9 cellular contexts compared by ENCODE assay signal in genomic region chr9:94861589-94862241, GRCh38.
A peak's percentile ranks its signal among the peaks of the same experiment; 100 is the strongest.
DNase-seq lines count a peak whose midpoint lies in the region; ATAC-seq, FAIRE-seq and TF ChIP-seq lines count a peak whose summit lies in the region.
"Had no signal": no experiment of that assay in that cellular context is flagged by ENCODE, and none has a peak within 500 bp of the region (broad histone marks: within the 10 kb centered on the region; RNA-seq: fewer than 3 reads in every experiment).

No MANE protein-coding gene starts in this region.

- POLR2A ChIA-PET in CD4-positive, alpha-beta memory T cell (lab: Charles Lee; ENCODE audit: partially characterized antibody): interaction anchor here (0.7 to 3.4 kb wide), 5 partner anchors 9 to 135 kb away, joined by 3 to 46 read pairs (median 3); partner anchors contain the start of gene AOPEP
- POLR2A ChIA-PET in K562 (lab: Yijun Ruan, JAX): interaction anchor here (1.1 kb wide), 1 partner anchor 11 kb away, joined by 3 read pairs; no protein-coding TSS in a partner anchor

- peaks cover 0 to 5% of the 10 kb centered on the region in 2 donors for H3K36me3 Mint-ChIP-seq in CD4-positive, alpha-beta memory T cell
- no peaks in the 10 kb centered on the region for H3K36me3 Mint-ChIP-seq in natural killer cell

- 45% methylated on average over 11 of the region's 11 CpGs for WGBS in K562 (ENCODE audit: insufficient coverage, low coverage, missing lambda C conversion rate)

- no peak overlapping the region for H3K27ac ChIP-seq in CD4-positive, alpha-beta memory T cell (ENCODE audit: low read depth, low read length)
- no peak overlapping the region for H3K27ac ChIP-seq in K562 (ENCODE audit: extremely low read depth, low read depth, low read length)

- H3K4me3 Mint-ChIP-seq in CD4-positive, alpha-beta memory T cell: peak overlapping the region; percentile 32 to 90 (median 80)
- peak overlapping the region; percentile 79 for H3K4me3 Mint-ChIP-seq in natural killer cell

- no peaks in the 10 kb centered on the region for H4K20me1 ChIP-seq in K562 (replicated peaks; ENCODE audit: control insufficient read depth, insufficient read depth, low read length)

- ATAC-seq in K562 (no peak), natural killer cell (peak in 1 of 3 donors; percentile 16)

- H3K4me1 ChIP-seq in CD4-positive, alpha-beta memory T cell (ENCODE audit: insufficient read depth, low read length): peaks cover 35% of the 10 kb centered on the region
- H3K4me1 ChIP-seq in K562 (replicated peaks in 1 of 2; ENCODE audit: control insufficient read depth in 2 of 2, insufficient read depth in 2 of 2, low read length in 2 of 2): no peaks in the 10 kb centered on the region

- no peaks in the 10 kb centered on the region for H3K27me3 Mint-ChIP-seq in CD4-positive, alpha-beta memory T cell
- no peaks in the 10 kb centered on the region for H3K27me3 Mint-ChIP-seq in natural killer cell (ENCODE audit: low read depth in 2 of 2)

- no peak for FAIRE-seq in K562 (lab: Jason Lieb, UNC)
- FAIRE-seq: endometrium had no signal

- TF ChIP-seq POLR2A in K562 (conservative IDR thresholded peaks at IDR 0.05): no peak

- no peak for TF ChIP-seq EP300 in K562 (IDR thresholded peaks at IDR 0.05; ENCODE audit: low read length)

- DNase-seq in CD4-positive, alpha-beta memory T cell: peak in 1 of 5 donors; percentile 42
- peak; percentile 93 for DNase-seq in M059J (ENCODE audit: low read depth)
- no peak for DNase-seq in K562 (ENCODE audit: extremely low read depth in 1 of 4, low spot score in 3 of 4)
- DNase-seq in natural killer cell: no peak
- no peak for DNase-seq in DMS 273 (lab: John Stamatoyannopoulos, UW; ENCODE audit: unreplicated experiment)
- no peak for DNase-seq in H7
- no peak for DNase-seq in stimulated activated CD8-positive, alpha-beta memory T cell treated with anti-CD3 and anti-CD28 coated beads, Interleukin-4, amount 100 ng/mL, for 48 hours
- DNase-seq in cerebellar nuclear complex (lab: John Stamatoyannopoulos, UW): no peak

- peak overlapping the region; percentile 82 to 98 (median 94) for H3K27ac Mint-ChIP-seq in CD4-positive, alpha-beta memory T cell
- H3K27ac Mint-ChIP-seq in natural killer cell: peak overlapping the region; percentile 94 to 96

- H3K9me3 Mint-ChIP-seq in CD4-positive, alpha-beta memory T cell: peaks cover 0 to 4% (median 0%) of the 10 kb centered on the region in 8 donors
- H3K9me3 Mint-ChIP-seq in natural killer cell: no peaks in the 10 kb centered on the region

- H3K9me3 ChIP-seq in CD4-positive, alpha-beta memory T cell (ENCODE audit: control insufficient read depth in 1 of 2, low read length in 2 of 2): no peaks in the 10 kb centered on the region
- no peaks in the 10 kb centered on the region for H3K9me3 ChIP-seq in K562 (replicated peaks; ENCODE audit: control insufficient read depth, insufficient read depth, low read depth, low read length)

- CTCF ChIA-PET in CD4-positive, alpha-beta memory T cell (lab: Charles Lee; ENCODE audit: partially characterized antibody): interaction anchor here (1.3 to 1.9 kb wide), 4 partner anchors 10 to 269 kb away, joined by 3 to 6 read pairs (median 4); no protein-coding TSS in a partner anchor
- CTCF ChIA-PET in K562 (lab: Yijun Ruan, JAX; ENCODE audit: low intra/inter-chr PET ratio): no interaction called here

- TF ChIP-seq CTCF in K562 (IDR thresholded peaks at IDR 0.05 in 2 of 3, conservative IDR thresholded peaks at IDR 0.05 in 1 of 3; ENCODE audit: insufficient read depth in 2 of 3, low read depth in 1 of 3, low read length in 3 of 3) (no peak), natural killer cell (IDR thresholded peaks at IDR 0.05) (no peak)

- no peak overlapping the region for H3K9ac ChIP-seq in K562 (ENCODE audit: insufficient read depth in 1 of 2, low read depth in 2 of 2, low read length in 2 of 2)

- TF ChIP-seq RAD21 in K562 (CRISPR knock-in tag; conservative IDR thresholded peaks at IDR 0.05 in 1 of 2, IDR thresholded peaks at IDR 0.05 in 1 of 2): no peak

- in situ Hi-C loops in K562 (cut with MboI): no loop called here

- H3K36me3 ChIP-seq in CD4-positive, alpha-beta memory T cell (ENCODE audit: insufficient read depth, low read length): no peaks in the 10 kb centered on the region
- H3K36me3 ChIP-seq in K562 (ENCODE audit: control insufficient read depth, insufficient read depth, low read length) (no peaks in the 10 kb centered on the region), H7 (replicated peaks; ENCODE audit: control insufficient read depth, insufficient read depth, low read length) (no peaks in the 10 kb centered on the region)

- peak overlapping the region in 1 of 2 donors; percentile 22 for H3K4me3 ChIP-seq in CD4-positive, alpha-beta memory T cell (ENCODE audit: low read length in 2 of 2)
- H3K4me3 ChIP-seq in K562: no peak overlapping the region
- no peak overlapping the region for H3K4me3 ChIP-seq in H7 (ENCODE audit: insufficient read depth, low read depth, low read length)

- H3K9me1 ChIP-seq in K562 (ENCODE audit: control insufficient read depth, insufficient read depth, low read length): no peaks in the 10 kb centered on the region

- no peak overlapping the region for H3K4me2 ChIP-seq in K562 (ENCODE audit: insufficient read depth, low read length)

- no TSS peak for BruUV-seq in K562 (replicated peaks; lab: Mats Ljungman, UMichigan)

- no peaks in the 10 kb centered on the region for H3K27me3 ChIP-seq in CD4-positive, alpha-beta memory T cell (ENCODE audit: insufficient read depth, low read length)
- no peaks in the 10 kb centered on the region for H3K27me3 ChIP-seq in K562 (ENCODE audit: control insufficient read depth in 2 of 2, insufficient read depth in 2 of 2, low read length in 2 of 2)
- H3K27me3 ChIP-seq in H7 (ENCODE audit: control insufficient read depth, insufficient read depth, low read length): no peaks in the 10 kb centered on the region

- intact Hi-C loops in CD4-positive, alpha-beta memory T cell (cut with micrococcal nuclease): loop anchor here (1.0 to 2.0 kb wide), 2 partner anchors 10 to 135 kb away; partner anchors contain the start of gene AOPEP
- intact Hi-C loops in K562 (cut with micrococcal nuclease): no loop called here
- intact Hi-C loops in natural killer cell (cut with micrococcal nuclease): loop anchor here (1.0 to 5.0 kb wide), 5 partner anchors 10 to 1016 kb away; partner anchors contain the start of genes AOPEP and ERCC6L2

- H2AFZ ChIP-seq in K562 (ENCODE audit: low read depth, low read length): no peak overlapping the region

- no peaks in the 10 kb centered on the region for H3K79me2 ChIP-seq in K562 (ENCODE audit: control insufficient read depth, insufficient read depth, low read length)

- peaks cover 34 to 53% (median 43%) of the 10 kb centered on the region in 4 donors for H3K4me1 Mint-ChIP-seq in CD4-positive, alpha-beta memory T cell
- peaks cover 51 to 55% of the 10 kb centered on the region in 2 donors for H3K4me1 Mint-ChIP-seq in natural killer cell

TF ChIP-seq in K562, 482 proteins besides CTCF, POLR2A, EP300 and RAD21:
- TF ChIP-seq KAT2B (IDR thresholded peaks at IDR 0.05; ENCODE audit: low read depth, low read length) (no peak), CEBPG (CRISPR knock-in tag; IDR thresholded peaks at IDR 0.05) (no peak), CEBPG (tag; conservative IDR thresholded peaks at IDR 0.05 in 1 of 2, IDR thresholded peaks at IDR 0.05 in 1 of 2) (0 out of 4 replicates have a peak, but pooled peaks of 1 of the 2 experiments have one; percentile 34), POLR3A (IDR thresholded peaks at IDR 0.05; ENCODE audit: borderline replicate concordance, extremely low read depth, insufficient read depth, insufficient read length) (no peak), CEBPB (tag; IDR thresholded peaks at IDR 0.05) (peak; percentile 39; the same call in 1 of the 2 replicates)
TF ChIP-seq in K562: peak in this region for 2.
